Comparison of ENCODE assay signal across 8 cellular contexts in the genomic region with DNA sequence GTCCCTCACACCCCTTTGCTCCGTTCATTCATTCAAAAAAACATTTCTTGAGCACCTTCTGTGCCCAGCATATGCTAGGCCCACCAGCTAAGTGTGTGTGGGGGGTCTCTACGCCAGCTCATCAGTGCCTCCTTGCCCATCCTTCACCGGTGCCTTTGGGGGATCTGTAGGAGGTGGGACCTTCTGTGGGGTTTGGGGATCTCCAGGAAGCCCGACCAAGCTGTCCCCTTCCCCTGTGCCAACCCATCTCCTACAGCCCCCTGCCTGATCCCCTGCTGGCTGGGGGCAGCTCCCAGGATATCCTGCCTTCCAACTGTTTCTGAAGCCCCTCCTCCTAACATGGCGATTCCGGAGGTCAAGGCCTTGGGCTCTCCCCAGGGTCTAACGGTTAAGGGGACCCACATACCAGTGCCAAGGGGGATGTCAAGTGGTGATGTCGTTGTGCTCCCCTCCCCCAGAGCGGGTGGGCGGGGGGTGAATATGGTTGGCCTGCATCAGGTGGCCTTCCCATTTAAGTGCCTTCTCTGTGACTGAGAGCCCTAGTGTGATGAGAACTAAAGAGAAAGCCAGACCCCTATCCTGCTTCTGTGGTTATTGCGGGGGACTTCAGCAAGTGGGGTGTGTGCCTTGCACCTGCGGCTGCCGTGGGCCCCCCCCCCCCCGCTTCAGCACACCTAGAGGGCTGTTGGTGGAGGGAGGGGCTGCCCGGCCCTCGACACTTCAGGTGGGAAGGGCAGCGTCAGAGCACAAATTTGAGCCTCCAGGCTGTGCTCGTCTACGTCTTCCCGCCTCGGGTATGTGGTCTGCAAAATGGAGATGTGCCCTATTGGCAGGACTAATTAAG. TPM values are rescaled to one million over a fixed set of nuclear protein-coding genes. Genes with fewer than 3 reads are reported as not detected.
DNase-seq lines count a peak whose midpoint lies in the region; ATAC-seq and TF ChIP-seq lines count a peak whose summit lies in the region.

No MANE protein-coding gene starts in this region.

- H3K9me3 Mint-ChIP-seq in activated naive CD4-positive, alpha-beta T cell treated with anti-CD3 and anti-CD28 coated beads for 36 hours = no peaks in the 10 kb centered on the region

- peak overlapping the region; percentile 75 for H3K27ac Mint-ChIP-seq in activated naive CD4-positive, alpha-beta T cell treated with anti-CD3 and anti-CD28 coated beads for 36 hours

- intact Hi-C loops in activated naive CD4-positive, alpha-beta T cell treated with anti-CD3 and anti-CD28 coated beads for 36 hours (cut with micrococcal nuclease) = loop anchor here (1.0 to 10.0 kb wide), 15 partner anchors 9 to 983 kb away; a partner anchor contains a TSS
- intact Hi-C loops in right lobe of liver (cut with DNase I) = loop anchor here (5.0 to 10.0 kb wide), 3 partner anchors 59 to 249 kb away; a partner anchor contains a TSS

- H3K27ac ChIP-seq in right lobe of liver = peak overlapping the region; percentile 34 to 80 (median 71)
- H3K27ac ChIP-seq in thymus (ENCODE audit: low read depth) = peak overlapping the region; percentile 80

- 15% methylated on average over 9 of the region's 21 CpGs for WGBS in right lobe of liver (ENCODE audit: insufficient coverage, low coverage, low lambda C conversion rate, missing lambda C conversion rate)
- 20% methylated on average over 21 of the region's 21 CpGs for whole genome bisulfite sequencing in thymus

- H3K4me3 ChIP-seq in astrocyte of the cerebellum (ENCODE audit: low read depth, low read length) (peak overlapping the region; percentile 31), right lobe of liver (peak overlapping the region in 2 of 3 donors; percentile 32 to 41), thymus (ENCODE audit: low read length) (peak overlapping the region; percentile 56)

- CTCF ChIA-PET in activated naive CD4-positive, alpha-beta T cell treated with anti-CD3 and anti-CD28 coated beads for 36 hours (lab: Charles Lee) = interaction anchor here (0.7 to 1.2 kb wide), 2 partner anchors 103 to 115 kb away, joined by 3 read pairs; no protein-coding TSS in a partner anchor

- H3K4me1 ChIP-seq in right lobe of liver = peaks cover 0 to 45% (median 22%) of the 10 kb centered on the region in 4 donors
- H3K4me1 ChIP-seq in thymus (ENCODE audit: control insufficient read depth, insufficient read depth, low read length) = peaks cover 21% of the 10 kb centered on the region

- H3K9me3 ChIP-seq in right lobe of liver = no peaks in the 10 kb centered on the region
- no peaks in the 10 kb centered on the region for H3K9me3 ChIP-seq in thymus (ENCODE audit: control insufficient read depth)

- peaks cover 2% of the 10 kb centered on the region for H3K27me3 Mint-ChIP-seq in activated naive CD4-positive, alpha-beta T cell treated with anti-CD3 and anti-CD28 coated beads for 36 hours (ENCODE audit: low read depth)

- H3K4me3 Mint-ChIP-seq in activated naive CD4-positive, alpha-beta T cell treated with anti-CD3 and anti-CD28 coated beads for 36 hours = peak overlapping the region; percentile 82

- peaks cover 38% of the 10 kb centered on the region for H3K4me1 Mint-ChIP-seq in activated naive CD4-positive, alpha-beta T cell treated with anti-CD3 and anti-CD28 coated beads for 36 hours (ENCODE audit: low read depth)

- H3K36me3 ChIP-seq in right lobe of liver (peaks cover 0 to 37% (median 16%) of the 10 kb centered on the region in 4 donors), thymus (ENCODE audit: control insufficient read depth, insufficient read depth) (peaks cover 29% of the 10 kb centered on the region)

- H3K36me3 Mint-ChIP-seq in activated naive CD4-positive, alpha-beta T cell treated with anti-CD3 and anti-CD28 coated beads for 36 hours (ENCODE audit: low read depth) = peaks cover 1% of the 10 kb centered on the region

- TF ChIP-seq POLR2A in right lobe of liver (IDR thresholded peaks at IDR 0.05) = no peak

- H3K27me3 ChIP-seq in right lobe of liver (no peaks in the 10 kb centered on the region), thymus (ENCODE audit: control insufficient read depth, insufficient read depth) (no peaks in the 10 kb centered on the region)

- no peak for DNase-seq in activated naive CD4-positive, alpha-beta T cell treated with anti-CD3 and anti-CD28 coated beads for 36 hours
- DNase-seq in activated naive CD4-positive, alpha-beta T cell treated with anti-CD3 and anti-CD28 coated beads, Interleukin-2, amount 50 U/mL, for 16 hours = no peak
- DNase-seq in HuH-7.5 (ENCODE audit: low spot score) (peak; percentile 29), astrocyte of the cerebellum (ENCODE audit: low read depth) (no peak), right lobe of liver (peak in 2 of 3 donors; percentile 59 to 64), AG20443 (ENCODE audit: low spot score) (no peak), GM19238 (ENCODE audit: insufficient read length, low spot score) (no peak)

- TF ChIP-seq CTCF in astrocyte of the cerebellum (IDR thresholded peaks at IDR 0.05; ENCODE audit: low read depth, low read length, missing control alignments) (no peak), right lobe of liver (IDR thresholded peaks at IDR 0.05) (no peak)

- in situ Hi-C loops in astrocyte of the cerebellum (cut with HindIII; ENCODE audit: low sequenced_read_pairs) = no loop called here

- no peak for ATAC-seq in right lobe of liver

RNA-seq across cellular contexts. Expression of a gene that starts 5.9 kb away (rescaled TPM):
- total RNA-seq in activated naive CD4-positive, alpha-beta T cell treated with anti-CD3 and anti-CD28 coated beads for 36 hours = 10 to 100 TPM; 26.1 to 26.2 TPM
- 10 to 100 TPM; 55.1 to 95.9 (median 75.6) TPM for total RNA-seq in right lobe of liver
- polyA plus RNA-seq in thymus = 91.9 TPM

RNA-seq across cellular contexts. Expression of a gene that starts 13.3 kb away (rescaled TPM):
- not detected for total RNA-seq in activated naive CD4-positive, alpha-beta T cell treated with anti-CD3 and anti-CD28 coated beads for 36 hours
- 100 to 1,000 TPM in 1 of 6 experiments, 10 to 100 TPM in 2, 1 to 10 TPM in 3; 2.1 to 118 (median 19.1) TPM for total RNA-seq in right lobe of liver
- 0.16 TPM for polyA plus RNA-seq in thymus

RNA-seq across cellular contexts. Expression of a gene that starts 23.5 kb away (rescaled TPM):
- total RNA-seq in activated naive CD4-positive, alpha-beta T cell treated with anti-CD3 and anti-CD28 coated beads for 36 hours = not detected
- 10 to 100 TPM in 3 of 6 experiments, 1 to 10 TPM in 3; 4.2 to 13.2 (median 11.0) TPM for total RNA-seq in right lobe of liver
- polyA plus RNA-seq in thymus = 25.2 TPM

RNA-seq across cellular contexts. Expression of a gene that starts 48.9 kb away (rescaled TPM):
- total RNA-seq in activated naive CD4-positive, alpha-beta T cell treated with anti-CD3 and anti-CD28 coated beads for 36 hours = not detected
- total RNA-seq in right lobe of liver = not detected
- polyA plus RNA-seq in thymus = 0.52 TPM

Comparison
In these comparisons a context has a peak if more than half of its experiments do, and no peak if none do; other contexts are left out.
1. DNase-seq: peak in HuH-7.5 (single experiment) and right lobe of liver (2 of 3); none in activated naive CD4-positive, alpha-beta T cell treated with anti-CD3 and anti-CD28 coated beads for 36 hours (single experiment), activated naive CD4-positive, alpha-beta T cell treated with anti-CD3 and anti-CD28 coated beads, Interleukin-2, amount 50 U/mL, for 16 hours (single experiment), astrocyte of the cerebellum (single experiment), AG20443 (single experiment) and GM19238 (single experiment).
2. RNA of a gene that starts 23.5 kb away (total RNA-seq): 4.2 to 13.2 TPM in right lobe of liver; not detected in activated naive CD4-positive, alpha-beta T cell treated with anti-CD3 and anti-CD28 coated beads for 36 hours; every median in the first group is over 4 times any median in the second.
3. Peak in every context shown above with its lines, with median percentiles within 50 percentile points of each other: H3K4me3 ChIP-seq.